In genomic region chr12:89525824-89526770, GRCh38 we compare ENCODE assay signal across 8 cellular contexts. TPM values are rescaled to one million over a fixed set of nuclear protein-coding genes. Genes with fewer than 3 reads are reported as not detected.
DNase-seq lines count a peak whose midpoint lies in the region; ATAC-seq and TF ChIP-seq lines count a peak whose summit lies in the region.

TSS of gene POC1B (minus strand) at chr12:89526047. CDS start at chr12:89525895, 152 bp downstream.

- no peaks in the 10 kb centered on the region for H3K9me3 ChIP-seq in T-helper 17 cell (ENCODE audit: control insufficient read depth, low read length, poor library complexity, severe bottlenecking)
- no peaks in the 10 kb centered on the region for H3K9me3 ChIP-seq in upper lobe of right lung

- TF ChIP-seq POLR2A in GM18505 (IDR thresholded peaks at IDR 0.05; ENCODE audit: borderline replicate concordance, extremely low read depth, insufficient read depth, insufficient read length), result peak; percentile 33

- H3K27me3 Mint-ChIP-seq in T-helper 17 cell, result no peaks in the 10 kb centered on the region

- peak within 1 kb of the TSS; percentile 89 for H3K4me3 ChIP-seq in upper lobe of right lung

- H3K4me3 Mint-ChIP-seq in T-helper 17 cell, result peak within 1 kb of the TSS; percentile 95

- H3K27me3 ChIP-seq in upper lobe of right lung, result no peaks in the 10 kb centered on the region

- intact Hi-C loops in left ventricle myocardium superior (cut with micrococcal nuclease) (no loop called here), posterior vena cava (cut with DNase I) (loop anchor here (5.0 to 10.0 kb wide), 4 partner anchors 51 to 509 kb away; no protein-coding TSS in a partner anchor), upper lobe of right lung (cut with DNase I) (no loop called here)

- no peak for TF ChIP-seq CTCF in upper lobe of right lung (IDR thresholded peaks at IDR 0.05)

- peak within 1 kb of the TSS; percentile 89 for H3K27ac ChIP-seq in upper lobe of right lung

- ATAC-seq in GM18505 (IDR thresholded peaks at IDR 0.05; ENCODE audit: unreplicated experiment), result peak; percentile 58
- peak; percentile 61 for ATAC-seq in HG02943 (IDR thresholded peaks at IDR 0.05; ENCODE audit: low read depth, unreplicated experiment)
- ATAC-seq in T-helper 17 cell, result peak; percentile 51
- peak; percentile 90 for ATAC-seq in left ventricle myocardium superior
- ATAC-seq in upper lobe of right lung, result peak; percentile 90

- peaks cover 2% of the 10 kb centered on the region for H3K36me3 Mint-ChIP-seq in T-helper 17 cell (ENCODE audit: low read depth)

- H3K27ac Mint-ChIP-seq in T-helper 17 cell, result peak within 1 kb of the TSS; percentile 88

- DNase-seq in NCI-H1694 treated with DMSO at 0.1 percent for 48 hours (lab: John Stamatoyannopoulos, UW), result peak; percentile 71
- DNase-seq in T-helper 17 cell, result peak; percentile 35 to 41 (median 35)
- DNase-seq in amygdala (lab: John Stamatoyannopoulos, UW), result peak; percentile 20 to 91 (median 78)
- DNase-seq in left ventricle myocardium superior, result peak; percentile 86
- peak; percentile 94 for DNase-seq in posterior vena cava (ENCODE audit: low spot score)
- DNase-seq in upper lobe of right lung, result peak; percentile 91

- H3K36me3 ChIP-seq in upper lobe of right lung, result no peaks in the 10 kb centered on the region

- H3K4me1 ChIP-seq in upper lobe of right lung, result peaks cover 35% of the 10 kb centered on the region

- H3K4me1 Mint-ChIP-seq in T-helper 17 cell, result peaks cover 42% of the 10 kb centered on the region

RNA-seq across cellular contexts. Expression of gene POC1B, which starts in this region (rescaled TPM):
- 10 to 100 TPM; 18.2 to 22.0 TPM for total RNA-seq in T-helper 17 cell
- total RNA-seq in left ventricle myocardium superior, result 6.4 TPM
- 10 to 100 TPM; 12.3 to 22.1 TPM for total RNA-seq in posterior vena cava
- 15.8 TPM for total RNA-seq in upper lobe of right lung

Comparison
In these comparisons a context has a peak if more than half of its experiments do, and no peak if none do; other contexts are left out.
1. Peak in every context shown above with its lines: DNase-seq, ATAC-seq, H3K4me3 ChIP-seq and H3K27ac ChIP-seq.
2. DNase-seq: peak in every context shown above with its lines; median percentile 94 in posterior vena cava; 91 in upper lobe of right lung; 86 in left ventricle myocardium superior; 78 in amygdala; 71 in NCI-H1694 treated with DMSO at 0.1 percent for 48 hours; 35 in T-helper 17 cell.
3. intact Hi-C loops: an anchor here in posterior vena cava (5.0 to 10.0 kb wide); none called in left ventricle myocardium superior and upper lobe of right lung.